In genomic region chr10:24988831-24989769, GRCh38 we compare ENCODE assay signal across 1 cellular context.
TF ChIP-seq lines count a peak whose summit lies in the region.

No MANE protein-coding gene starts in this region.

TF ChIP-seq in HCT116, 20 proteins besides CTCF, POLR2A, EP300 and RAD21 (continued from another document):
- TF ChIP-seq, protein P1, sequence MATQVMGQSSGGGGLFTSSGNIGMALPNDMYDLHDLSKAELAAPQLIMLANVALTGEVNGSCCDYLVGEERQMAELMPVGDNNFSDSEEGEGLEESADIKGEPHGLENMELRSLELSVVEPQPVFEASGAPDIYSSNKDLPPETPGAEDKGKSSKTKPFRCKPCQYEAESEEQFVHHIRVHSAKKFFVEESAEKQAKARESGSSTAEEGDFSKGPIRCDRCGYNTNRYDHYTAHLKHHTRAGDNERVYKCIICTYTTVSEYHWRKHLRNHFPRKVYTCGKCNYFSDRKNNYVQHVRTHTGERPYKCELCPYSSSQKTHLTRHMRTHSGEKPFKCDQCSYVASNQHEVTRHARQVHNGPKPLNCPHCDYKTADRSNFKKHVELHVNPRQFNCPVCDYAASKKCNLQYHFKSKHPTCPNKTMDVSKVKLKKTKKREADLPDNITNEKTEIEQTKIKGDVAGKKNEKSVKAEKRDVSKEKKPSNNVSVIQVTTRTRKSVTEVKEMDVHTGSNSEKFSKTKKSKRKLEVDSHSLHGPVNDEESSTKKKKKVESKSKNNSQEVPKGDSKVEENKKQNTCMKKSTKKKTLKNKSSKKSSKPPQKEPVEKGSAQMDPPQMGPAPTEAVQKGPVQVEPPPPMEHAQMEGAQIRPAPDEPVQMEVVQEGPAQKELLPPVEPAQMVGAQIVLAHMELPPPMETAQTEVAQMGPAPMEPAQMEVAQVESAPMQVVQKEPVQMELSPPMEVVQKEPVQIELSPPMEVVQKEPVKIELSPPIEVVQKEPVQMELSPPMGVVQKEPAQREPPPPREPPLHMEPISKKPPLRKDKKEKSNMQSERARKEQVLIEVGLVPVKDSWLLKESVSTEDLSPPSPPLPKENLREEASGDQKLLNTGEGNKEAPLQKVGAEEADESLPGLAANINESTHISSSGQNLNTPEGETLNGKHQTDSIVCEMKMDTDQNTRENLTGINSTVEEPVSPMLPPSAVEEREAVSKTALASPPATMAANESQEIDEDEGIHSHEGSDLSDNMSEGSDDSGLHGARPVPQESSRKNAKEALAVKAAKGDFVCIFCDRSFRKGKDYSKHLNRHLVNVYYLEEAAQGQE (IDR thresholded peaks at IDR 0.05; ENCODE audit: low read depth), result no peak
- TF ChIP-seq SRF (IDR thresholded peaks at IDR 0.05; ENCODE audit: low read depth) (no peak), ZFX (IDR thresholded peaks at IDR 0.05) (no peak), ZNF274 (IDR thresholded peaks at IDR 0.05; ENCODE audit: low read depth, low read length) (no peak), EGR1 (IDR thresholded peaks at IDR 0.05; ENCODE audit: low read depth) (no peak), SP1 (IDR thresholded peaks at IDR 0.05; ENCODE audit: low read depth) (no peak), YY1 (IDR thresholded peaks at IDR 0.05; ENCODE audit: extremely low read depth, insufficient replicate concordance, low read depth, low read length) (no peak)
